In genomic region chr1:58848818-58849411, GRCh38 we compare ENCODE assay signal across 8 cellular contexts.
DNase-seq lines count a peak whose midpoint lies in the region; ATAC-seq and TF ChIP-seq lines count a peak whose summit lies in the region.

No MANE protein-coding gene starts in this region.

- peaks cover 3% of the 10 kb centered on the region for H3K27me3 Mint-ChIP-seq in activated T-helper 2 cell treated with anti-CD3 and anti-CD28 coated beads, Interferon-gamma antibody, Interleukin-2, Interleukin-4, amounts not matched to agents 10 μg/mL and 5 μg/mL and 100 μg/mL, durations not matched to agents 14 hours and 24 hours and 36 hours (ENCODE audit: low read depth)

- no peak overlapping the region for H3K4me3 Mint-ChIP-seq in activated T-helper 2 cell treated with anti-CD3 and anti-CD28 coated beads, Interferon-gamma antibody, Interleukin-2, Interleukin-4, amounts not matched to agents 10 μg/mL and 5 μg/mL and 100 μg/mL, durations not matched to agents 14 hours and 24 hours and 36 hours (ENCODE audit: low read depth)

- no peaks in the 10 kb centered on the region for H3K9me3 ChIP-seq in Karpas-422 (ENCODE audit: low read length)

- no peaks in the 10 kb centered on the region for H3K9me3 Mint-ChIP-seq in activated T-helper 2 cell treated with anti-CD3 and anti-CD28 coated beads, Interferon-gamma antibody, Interleukin-2, Interleukin-4, amounts not matched to agents 10 μg/mL and 5 μg/mL and 100 μg/mL, durations not matched to agents 14 hours and 24 hours and 36 hours

- no peak overlapping the region for H3K9ac ChIP-seq in Karpas-422 (ENCODE audit: low read length)

- peak overlapping the region; percentile 81 for H3K27ac ChIP-seq in RWPE1
- H3K27ac ChIP-seq in Karpas-422 (ENCODE audit: low read length) = no peak overlapping the region

- POLR2A ChIA-PET in RWPE1 (lab: Yijun Ruan, JAX; ENCODE audit: low non-redundant PET) = no interaction called here

- H3K79me2 ChIP-seq in Karpas-422 (ENCODE audit: low read length) = no peaks in the 10 kb centered on the region

- no peak overlapping the region for H3K4me2 ChIP-seq in Karpas-422 (ENCODE audit: low read depth, low read length, poor library complexity, severe bottlenecking)

- H3K4me1 ChIP-seq in Karpas-422 (ENCODE audit: low read length) = no peaks in the 10 kb centered on the region

- TF ChIP-seq CTCF in RWPE1 (conservative IDR thresholded peaks at IDR 0.05; ENCODE audit: low read depth) = no peak

- no peaks in the 10 kb centered on the region for H3K27me3 ChIP-seq in Karpas-422 (ENCODE audit: low read length)

- H4K20me1 ChIP-seq in Karpas-422 (ENCODE audit: insufficient read depth, low read depth, low read length) = no peaks in the 10 kb centered on the region

- no peaks in the 10 kb centered on the region for H3K36me3 Mint-ChIP-seq in activated T-helper 2 cell treated with anti-CD3 and anti-CD28 coated beads, Interferon-gamma antibody, Interleukin-2, Interleukin-4, amounts not matched to agents 10 μg/mL and 5 μg/mL and 100 μg/mL, durations not matched to agents 14 hours and 24 hours and 36 hours (ENCODE audit: low read depth)

- peaks cover 5% of the 10 kb centered on the region for H3K4me1 Mint-ChIP-seq in activated T-helper 2 cell treated with anti-CD3 and anti-CD28 coated beads, Interferon-gamma antibody, Interleukin-2, Interleukin-4, amounts not matched to agents 10 μg/mL and 5 μg/mL and 100 μg/mL, durations not matched to agents 14 hours and 24 hours and 36 hours (ENCODE audit: low read depth)

- H3K9me2 ChIP-seq in Karpas-422 (replicated peaks; ENCODE audit: insufficient read depth, low read length) = no peaks in the 10 kb centered on the region

- DNase-seq in GM04503 (ENCODE audit: low read depth) (peak; percentile 94), RWPE1 (ENCODE audit: low spot score) (peak; percentile 96), fibroblast of the conjunctiva (ENCODE audit: low read depth) (peak; percentile 93), posterior vena cava (ENCODE audit: low spot score) (peak; percentile 94), NOMO-1 treated with DMSO at 0.1 percent for 48 hours (lab: John Stamatoyannopoulos, UW; ENCODE audit: unreplicated experiment) (no peak), Karpas-422 (no peak)
- no peak for DNase-seq in activated T-helper 2 cell treated with anti-CD3 and anti-CD28 coated beads, Interferon-gamma antibody, Interleukin-2, Interleukin-4, amounts not matched to agents 10 μg/mL and 5 μg/mL and 100 μg/mL, durations not matched to agents 14 hours and 24 hours and 36 hours (ENCODE audit: low spot score)

- CTCF ChIA-PET in RWPE1 (lab: Yijun Ruan, JAX) = interaction anchor here (0.6 to 1.0 kb wide), 3 partner anchors 392 to 851 kb away, joined by 3 to 4 read pairs (median 4); no protein-coding TSS in a partner anchor

- H3K36me3 ChIP-seq in Karpas-422 (ENCODE audit: insufficient read depth, low read length) = no peaks in the 10 kb centered on the region

- ATAC-seq in GM21619 (IDR thresholded peaks at IDR 0.05; ENCODE audit: unreplicated experiment) = no peak

- intact Hi-C loops in posterior vena cava (cut with DNase I) = no loop called here
- intact Hi-C loops in activated T-helper 2 cell treated with anti-CD3 and anti-CD28 coated beads, Interferon-gamma antibody, Interleukin-2, Interleukin-4, amounts not matched to agents 10 μg/mL and 5 μg/mL and 100 μg/mL, durations not matched to agents 14 hours and 24 hours and 36 hours (cut with micrococcal nuclease) = no loop called here

- H3K4me3 ChIP-seq in Karpas-422 (ENCODE audit: low read length) = no peak overlapping the region

- no peak overlapping the region for H3K27ac Mint-ChIP-seq in activated T-helper 2 cell treated with anti-CD3 and anti-CD28 coated beads, Interferon-gamma antibody, Interleukin-2, Interleukin-4, amounts not matched to agents 10 μg/mL and 5 μg/mL and 100 μg/mL, durations not matched to agents 14 hours and 24 hours and 36 hours

- H2AFZ ChIP-seq in Karpas-422 (ENCODE audit: low read length) = no peak overlapping the region

Comparison
In these comparisons a context has a peak if more than half of its experiments do, and no peak if none do; other contexts are left out.
1. DNase-seq: peak in GM04503 (single experiment), RWPE1 (single experiment), fibroblast of the conjunctiva (single experiment) and posterior vena cava (single experiment); none in NOMO-1 treated with DMSO at 0.1 percent for 48 hours (single experiment), Karpas-422 (single experiment) and activated T-helper 2 cell treated with anti-CD3 and anti-CD28 coated beads, Interferon-gamma antibody, Interleukin-2, Interleukin-4, amounts not matched to agents 10 μg/mL and 5 μg/mL and 100 μg/mL, durations not matched to agents 14 hours and 24 hours and 36 hours (single experiment).